ENCODE assay signal across 17 cellular contexts in genomic region chr10:45160266-45160665, GRCh38.
DNase-seq lines count a peak whose midpoint lies in the region; TF ChIP-seq lines count a peak whose summit lies in the region.
"Had no signal": no experiment of that assay in that cellular context is flagged by ENCODE, and none has a peak within 500 bp of the region (broad histone marks: within the 10 kb centered on the region; RNA-seq: fewer than 3 reads in every experiment).

No MANE protein-coding gene starts in this region.

- H3K4me1 ChIP-seq in left ventricle myocardium inferior, result no peaks in the 10 kb centered on the region
- H3K4me1 ChIP-seq: Caco-2 had no signal

- H3K27me3 ChIP-seq in left ventricle myocardium inferior (ENCODE audit: low read depth), result no peaks in the 10 kb centered on the region
- H3K27me3 ChIP-seq: cardiac muscle cell had no signal

- H3K9me3 ChIP-seq in left ventricle myocardium inferior (replicated peaks), result no peaks in the 10 kb centered on the region
- H3K9me3 ChIP-seq: Caco-2 had no signal

- intact Hi-C loops in left ventricle myocardium inferior (cut with micrococcal nuclease), result no loop called here

- no peak for TF ChIP-seq CTCF in left ventricle myocardium inferior (IDR thresholded peaks at IDR 0.05; ENCODE audit: borderline replicate concordance)

- DNase-seq in EH (ENCODE audit: low read depth), result peak; percentile 15
- DNase-seq in RKO (ENCODE audit: low spot score), result peak; percentile 56
- DNase-seq in epithelial cell of prostate (ENCODE audit: low read depth, low spot score), result peak; percentile 69
- peak; percentile 93 for DNase-seq in kidney glomerular epithelial cell (lab: John Stamatoyannopoulos, UW)
- DNase-seq in stimulated activated CD4-positive, alpha-beta T cell treated with anti-CD3 and anti-CD28 coated beads, Interleukin-12 subunit alpha, Interleukin-12 subunit beta, amount 100 ng/mL, for 4 hours, result no peak
- no peak for DNase-seq in stimulated activated CD4-positive, alpha-beta T cell treated with anti-CD3 and anti-CD28 coated beads, Interleukin-4, amount 100 ng/mL, for 4 hours
- DNase-seq in activated CD4-positive, alpha-beta T cell treated with anti-CD3 and anti-CD28 coated beads, Interleukin-2, amount 50 U/mL, for 1 hour, result no peak
- no peak for DNase-seq in left ventricle myocardium inferior
- DNase-seq: activated T-cell treated with anti-CD3 and anti-CD28 coated beads for 4 hours; Caco-2; effector CD4-positive, alpha-beta T cell; glutamatergic neuron; H9; NCI-H1930; NCI-H510A treated with DMSO at 0.1 percent for 48 hours; retina had no signal

- H3K36me3 ChIP-seq in left ventricle myocardium inferior, result no peaks in the 10 kb centered on the region
- H3K36me3 ChIP-seq: cardiac muscle cell had no signal

- H3K27ac ChIP-seq in epithelial cell of prostate, result peak overlapping the region; percentile 44
- no peak overlapping the region for H3K27ac ChIP-seq in left ventricle myocardium inferior (replicated peaks)
- H3K27ac ChIP-seq: cardiac muscle cell had no signal

- H3K4me3 ChIP-seq in left ventricle myocardium inferior, result no peak overlapping the region
- H3K4me3 ChIP-seq: cardiac muscle cell had no signal

Comparison
In these comparisons a context has a peak if more than half of its experiments do, and no peak if none do; other contexts are left out.
1. DNase-seq: peak in EH (single experiment), RKO (single experiment), epithelial cell of prostate (single experiment) and kidney glomerular epithelial cell (single experiment); none in stimulated activated CD4-positive, alpha-beta T cell treated with anti-CD3 and anti-CD28 coated beads, Interleukin-12 subunit alpha, Interleukin-12 subunit beta, amount 100 ng/mL, for 4 hours (single experiment), stimulated activated CD4-positive, alpha-beta T cell treated with anti-CD3 and anti-CD28 coated beads, Interleukin-4, amount 100 ng/mL, for 4 hours (0 of 2), activated CD4-positive, alpha-beta T cell treated with anti-CD3 and anti-CD28 coated beads, Interleukin-2, amount 50 U/mL, for 1 hour (single experiment) and left ventricle myocardium inferior (single experiment).